ENCODE assay signal across 14 cellular contexts in genomic region chr20:38001173-38001875, GRCh38. TPM values are rescaled to one million over a fixed set of nuclear protein-coding genes. Genes with fewer than 3 reads are reported as not detected.
DNase-seq lines count a peak whose midpoint lies in the region; ATAC-seq, FAIRE-seq and TF ChIP-seq lines count a peak whose summit lies in the region.
"Had no signal": no experiment of that assay in that cellular context is flagged by ENCODE, and none has a peak within 500 bp of the region (broad histone marks: within the 10 kb centered on the region; RNA-seq: fewer than 3 reads in every experiment).

No MANE protein-coding gene starts in this region.

- H3K27ac Mint-ChIP-seq in activated naive CD4-positive, alpha-beta T cell treated with anti-CD3 and anti-CD28 coated beads for 36 hours, result peak overlapping the region; percentile 6
- no peak overlapping the region for H3K27ac Mint-ChIP-seq in activated naive CD4-positive, alpha-beta T cell treated with anti-CD3 and anti-CD28 coated beads, Interleukin-2, amount 10 ng/mL, durations not matched to agents 7 days and 5 days
- H3K27ac Mint-ChIP-seq: GM23338 had no signal

- H3K27ac ChIP-seq in esophagus muscularis mucosa (replicated peaks in 1 of 4), result no peak overlapping the region

- 90% methylated on average over 6 of the region's 6 CpGs for WGBS in esophagus muscularis mucosa

- H3K27me3 Mint-ChIP-seq in activated naive CD4-positive, alpha-beta T cell treated with anti-CD3 and anti-CD28 coated beads for 36 hours (ENCODE audit: low read depth), result no peaks in the 10 kb centered on the region
- H3K27me3 Mint-ChIP-seq in activated naive CD4-positive, alpha-beta T cell treated with anti-CD3 and anti-CD28 coated beads, Interleukin-2, amount 10 ng/mL, durations not matched to agents 7 days and 5 days, result no peaks in the 10 kb centered on the region
- H3K27me3 Mint-ChIP-seq: brain had no signal

- H3K9me3 ChIP-seq in esophagus muscularis mucosa, result no peaks in the 10 kb centered on the region

- no peak for ATAC-seq in HG03045 (IDR thresholded peaks at IDR 0.05; ENCODE audit: unreplicated experiment)
- ATAC-seq in HG02623 (IDR thresholded peaks at IDR 0.05; ENCODE audit: unreplicated experiment), result no peak
- ATAC-seq: GM23338 had no signal

- intact Hi-C loops in activated naive CD4-positive, alpha-beta T cell treated with anti-CD3 and anti-CD28 coated beads for 36 hours (cut with micrococcal nuclease), result loop anchor here (5.0 to 10.0 kb wide), 2 partner anchors 53 to 79 kb away; no protein-coding TSS in a partner anchor
- intact Hi-C loops in esophagus muscularis mucosa (cut with DNase I), result no loop called here

- peaks cover 46 to 96% (median 76%) of the 10 kb centered on the region in 4 donors for H3K36me3 ChIP-seq in esophagus muscularis mucosa

- peaks cover 57% of the 10 kb centered on the region for H3K36me3 Mint-ChIP-seq in activated naive CD4-positive, alpha-beta T cell treated with anti-CD3 and anti-CD28 coated beads for 36 hours (ENCODE audit: low read depth)
- peaks cover 36% of the 10 kb centered on the region for H3K36me3 Mint-ChIP-seq in activated naive CD4-positive, alpha-beta T cell treated with anti-CD3 and anti-CD28 coated beads, Interleukin-2, amount 10 ng/mL, durations not matched to agents 7 days and 5 days

- peak; percentile 62 for FAIRE-seq in RCC 7860 (lab: Jason Lieb, UNC)

- no peak overlapping the region for H3K4me3 Mint-ChIP-seq in activated naive CD4-positive, alpha-beta T cell treated with anti-CD3 and anti-CD28 coated beads for 36 hours
- H3K4me3 Mint-ChIP-seq in activated naive CD4-positive, alpha-beta T cell treated with anti-CD3 and anti-CD28 coated beads, Interleukin-2, amount 10 ng/mL, durations not matched to agents 7 days and 5 days, result no peak overlapping the region
- H3K4me3 Mint-ChIP-seq: brain, GM23338 had no signal

- H3K9me3 Mint-ChIP-seq in activated naive CD4-positive, alpha-beta T cell treated with anti-CD3 and anti-CD28 coated beads for 36 hours, result no peaks in the 10 kb centered on the region
- H3K9me3 Mint-ChIP-seq in activated naive CD4-positive, alpha-beta T cell treated with anti-CD3 and anti-CD28 coated beads, Interleukin-2, amount 10 ng/mL, durations not matched to agents 7 days and 5 days, result no peaks in the 10 kb centered on the region
- H3K9me3 Mint-ChIP-seq: brain, GM23338 had no signal

- peak; percentile 30 for DNase-seq in activated naive CD4-positive, alpha-beta T cell treated with anti-CD3 and anti-CD28 coated beads for 36 hours
- DNase-seq in activated naive CD4-positive, alpha-beta T cell treated with anti-CD3 and anti-CD28 coated beads, Interleukin-2, amount 10 ng/mL, durations not matched to agents 7 days and 5 days, result no peak
- DNase-seq in RCC 7860 (ENCODE audit: low spot score) (peak; percentile 65), dedifferentiated amniotic fluid mesenchymal stem cell (ENCODE audit: extremely low spot score) (peak; percentile 42), retinal pigment epithelial cell (ENCODE audit: low read depth) (peak; percentile 43), esophagus muscularis mucosa (ENCODE audit: extremely low spot score) (no peak)
- DNase-seq: GDM1, Kasumi-1, NCI-H446, Right ventricle myocardium superior had no signal

- CTCF ChIA-PET in activated naive CD4-positive, alpha-beta T cell treated with anti-CD3 and anti-CD28 coated beads for 36 hours (lab: Charles Lee), result no interaction called here
- CTCF ChIA-PET in activated naive CD4-positive, alpha-beta T cell treated with anti-CD3 and anti-CD28 coated beads, Interleukin-2, amount 10 ng/mL, durations not matched to agents 7 days and 5 days (lab: Charles Lee), result no interaction called here

- H3K27me3 ChIP-seq in esophagus muscularis mucosa, result no peaks in the 10 kb centered on the region

- TF ChIP-seq EP300 in esophagus muscularis mucosa (IDR thresholded peaks at IDR 0.05), result no peak

- no peak for TF ChIP-seq POLR2A in esophagus muscularis mucosa (IDR thresholded peaks at IDR 0.05; ENCODE audit: low read depth)

- H3K4me3 ChIP-seq in retinal pigment epithelial cell (ENCODE audit: low read length) (no peak overlapping the region), esophagus muscularis mucosa (no peak overlapping the region)
- H3K4me3 ChIP-seq: GM23338 had no signal

- peaks cover 37% of the 10 kb centered on the region for H3K4me1 Mint-ChIP-seq in activated naive CD4-positive, alpha-beta T cell treated with anti-CD3 and anti-CD28 coated beads for 36 hours (ENCODE audit: low read depth)
- H3K4me1 Mint-ChIP-seq in activated naive CD4-positive, alpha-beta T cell treated with anti-CD3 and anti-CD28 coated beads, Interleukin-2, amount 10 ng/mL, durations not matched to agents 7 days and 5 days, result peaks cover 11% of the 10 kb centered on the region
- H3K4me1 Mint-ChIP-seq: GM23338 had no signal

- TF ChIP-seq CTCF in retinal pigment epithelial cell (conservative IDR thresholded peaks at IDR 0.05; ENCODE audit: low read depth, low read length), result no peak
- TF ChIP-seq CTCF in esophagus muscularis mucosa (IDR thresholded peaks at IDR 0.05), result no peak

- H3K4me1 ChIP-seq in esophagus muscularis mucosa, result no peaks in the 10 kb centered on the region

RNA-seq across cellular contexts. Expression of gene TTI1, which starts 31.9 kb away (rescaled TPM):
- total RNA-seq in activated naive CD4-positive, alpha-beta T cell treated with anti-CD3 and anti-CD28 coated beads for 36 hours, result 10 to 100 TPM; 32.8 to 36.2 TPM
- 10 to 100 TPM; 11.3 to 14.3 (median 12.4) TPM for total RNA-seq in esophagus muscularis mucosa

RNA-seq across cellular contexts. Expression of gene RPRD1B, which starts 32.2 kb away (rescaled TPM):
- total RNA-seq in activated naive CD4-positive, alpha-beta T cell treated with anti-CD3 and anti-CD28 coated beads for 36 hours, result 10 to 100 TPM; 31.6 to 32.7 TPM
- 10 to 100 TPM; 26.7 to 39.5 (median 33.8) TPM for total RNA-seq in esophagus muscularis mucosa

Comparison
In these comparisons a context has a peak if more than half of its experiments do, and no peak if none do; other contexts are left out.
1. DNase-seq: peak in activated naive CD4-positive, alpha-beta T cell treated with anti-CD3 and anti-CD28 coated beads for 36 hours (single experiment), RCC 7860 (single experiment), dedifferentiated amniotic fluid mesenchymal stem cell (single experiment) and retinal pigment epithelial cell (single experiment); none in activated naive CD4-positive, alpha-beta T cell treated with anti-CD3 and anti-CD28 coated beads, Interleukin-2, amount 10 ng/mL, durations not matched to agents 7 days and 5 days (single experiment) and esophagus muscularis mucosa (single experiment).